Comparison of ENCODE assay signal across 8 cellular contexts in the genomic region with DNA sequence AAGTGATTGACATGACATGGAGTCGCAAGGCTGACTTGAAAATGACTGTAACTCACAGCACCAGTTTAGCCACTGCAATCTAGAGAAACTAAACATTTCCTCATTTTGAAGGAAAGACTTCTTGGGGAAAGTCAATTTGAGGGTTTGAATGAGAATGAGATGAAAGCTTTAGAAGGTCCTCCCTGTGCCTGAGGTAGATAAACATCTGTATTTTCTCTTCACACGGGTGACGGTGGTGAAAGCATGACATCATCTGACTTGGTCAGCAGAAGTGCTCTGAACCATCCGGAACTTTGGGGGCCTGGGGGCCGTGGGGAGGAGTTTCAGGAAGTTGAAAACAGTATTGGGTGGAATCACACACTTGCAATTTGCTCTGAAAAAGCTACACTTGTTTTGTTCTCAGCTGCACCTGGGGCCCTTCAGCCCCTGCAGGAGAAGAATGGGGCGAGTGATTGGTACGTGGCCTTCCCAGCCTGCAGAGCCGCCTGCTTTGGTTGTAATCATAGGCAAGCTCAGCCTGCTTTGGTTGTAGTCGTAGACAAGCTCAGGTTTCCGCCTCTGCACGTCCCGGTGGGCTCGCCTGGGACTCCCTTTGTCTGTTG. TPM values are rescaled to one million over a fixed set of nuclear protein-coding genes. Genes with fewer than 3 reads are reported as not detected.
DNase-seq lines count a peak whose midpoint lies in the region; ATAC-seq and TF ChIP-seq lines count a peak whose summit lies in the region.

No MANE protein-coding gene starts in this region.

- peak overlapping the region; percentile 99 for H3K27ac Mint-ChIP-seq in stimulated activated effector memory CD8-positive, alpha-beta T cell treated with anti-CD3 and anti-CD28 coated beads, Interleukin-12 subunit alpha, Interleukin-12 subunit beta, amount 100 ng/mL, for 72 hours

- H3K18ac ChIP-seq in mesenchymal stem cell (ENCODE audit: low read depth in 1 of 2, low read length in 2 of 2) = peak overlapping the region; percentile 35 to 67

- H3K9ac ChIP-seq in HCT116 (ENCODE audit: low read length) (no peak overlapping the region), mesenchymal stem cell (ENCODE audit: low read length) (peak overlapping the region; percentile 99)

- peak overlapping the region; percentile 64 for H4K91ac ChIP-seq in mesenchymal stem cell (ENCODE audit: low read length)

- H3K4me1 ChIP-seq in HCT116 (ENCODE audit: control insufficient read depth in 1 of 2, insufficient read depth in 2 of 2, low read length in 2 of 2) = peaks cover 7 to 9% of the 10 kb centered on the region in 2 experiments
- H3K4me1 ChIP-seq in breast epithelium = peaks cover 16 to 35% of the 10 kb centered on the region in 2 donors
- peaks cover 26% of the 10 kb centered on the region for H3K4me1 ChIP-seq in mesenchymal stem cell (ENCODE audit: control insufficient read depth, insufficient read depth, low read depth, low read length)

- peak overlapping the region; percentile 4 for H2AK5ac ChIP-seq in mesenchymal stem cell (ENCODE audit: low read length, severe bottlenecking)

- RAD21 ChIA-PET in HCT116 (lab: Charles Lee; ENCODE audit: low non-redundant PET in 1 of 2, low total read pairs in 2 of 2, uncharacterized antibody in 2 of 2, unreplicated experiment in 2 of 2) = no interaction called here

- H3K14ac ChIP-seq in mesenchymal stem cell (ENCODE audit: low read length in 2 of 2) = no peak overlapping the region

- H3K27me3 ChIP-seq in HCT116 (ENCODE audit: insufficient read depth, low read length) (no peaks in the 10 kb centered on the region), breast epithelium (no peaks in the 10 kb centered on the region), mesenchymal stem cell (ENCODE audit: control insufficient read depth in 1 of 2, insufficient read depth in 1 of 2, low read length in 2 of 2) (no peaks in the 10 kb centered on the region)

- H3K4me2 ChIP-seq in HCT116 (ENCODE audit: low read length) (no peak overlapping the region), mesenchymal stem cell (ENCODE audit: low read length, poor library complexity, severe bottlenecking) (peak overlapping the region; percentile 48)

- no peaks in the 10 kb centered on the region for H4K20me1 ChIP-seq in HCT116 (ENCODE audit: insufficient read depth)

- peaks cover 25% of the 10 kb centered on the region for H3K79me1 ChIP-seq in mesenchymal stem cell (replicated peaks; ENCODE audit: low read length, poor library complexity, severe bottlenecking)

- H3K36me3 Mint-ChIP-seq in stimulated activated effector memory CD8-positive, alpha-beta T cell treated with anti-CD3 and anti-CD28 coated beads, Interleukin-12 subunit alpha, Interleukin-12 subunit beta, amount 100 ng/mL, for 72 hours = peaks cover 75% of the 10 kb centered on the region

- peak overlapping the region; percentile 48 for H2BK5ac ChIP-seq in mesenchymal stem cell (ENCODE audit: low read depth, low read length, poor library complexity, severe bottlenecking)

- H3K23ac ChIP-seq in mesenchymal stem cell (ENCODE audit: low read length in 2 of 2) = no peak overlapping the region

- H2BK120ac ChIP-seq in mesenchymal stem cell (ENCODE audit: low read depth, low read length) = no peak overlapping the region

- peak overlapping the region; percentile 3 to 48 for H3K4ac ChIP-seq in mesenchymal stem cell (ENCODE audit: low read depth in 1 of 2, low read length in 2 of 2)

- BruUV-seq in HCT116 (replicated peaks; lab: Mats Ljungman, UMichigan) = no TSS peak

- H2AFZ ChIP-seq in HCT116 (ENCODE audit: low read depth, low read length, poor library complexity, severe bottlenecking) (no peak overlapping the region), mesenchymal stem cell (ENCODE audit: low read depth, low read length) (no peak overlapping the region)

- no peaks in the 10 kb centered on the region for H3K9me2 ChIP-seq in HCT116 (ENCODE audit: insufficient read depth)

- no peak overlapping the region for H2BK15ac ChIP-seq in mesenchymal stem cell (ENCODE audit: low read depth, poor library complexity, severe bottlenecking)

- WGBS in mesenchymal stem cell = 67% methylated on average over 13 of the region's 13 CpGs

- peak overlapping the region; percentile 13 for H3K4me3 ChIP-seq in AG04449 (ENCODE audit: low read depth, low read length)
- H3K4me3 ChIP-seq in HCT116 (replicated peaks in 1 of 2; ENCODE audit: low read depth in 1 of 2, low read length in 2 of 2) = no peak overlapping the region
- H3K4me3 ChIP-seq in breast epithelium = peak overlapping the region in 2 of 3 donors; percentile 12 to 47
- peak overlapping the region in 1 of 2 experiments; percentile 21 for H3K4me3 ChIP-seq in mesenchymal stem cell (ENCODE audit: insufficient read depth in 1 of 2, low read depth in 1 of 2, low read length in 2 of 2)

- POLR2A ChIA-PET in AG04449 (lab: Yijun Ruan, JAX) = no interaction called here
- POLR2A ChIA-PET in HCT116 (lab: Charles Lee) = no interaction called here

- H3K36me3 ChIP-seq in HCT116 (ENCODE audit: control insufficient read depth in 1 of 2, insufficient read depth in 2 of 2, low read length in 2 of 2) = peaks cover 0 to 16% of the 10 kb centered on the region in 2 experiments; a peak in 2 of 4 replicates
- no peaks in the 10 kb centered on the region for H3K36me3 ChIP-seq in breast epithelium
- H3K36me3 ChIP-seq in mesenchymal stem cell (ENCODE audit: control insufficient read depth in 1 of 2, insufficient read depth in 2 of 2, low read depth in 1 of 2, low read length in 2 of 2) = peaks cover 10 to 30% of the 10 kb centered on the region in 2 experiments

- H4K8ac ChIP-seq in mesenchymal stem cell (ENCODE audit: low read length) = peak overlapping the region; percentile 80

- CTCF ChIA-PET in AG04449 (lab: Yijun Ruan, JAX) (interaction anchor here (0.7 to 1.9 kb wide), 4 partner anchors 10 to 493 kb away, joined by 3 to 5 read pairs (median 4); no protein-coding TSS in a partner anchor), HCT116 (lab: Charles Lee) (no interaction called here)

- TF ChIP-seq CTCF in AG04449 (IDR thresholded peaks at IDR 0.05; ENCODE audit: insufficient read depth, low read length, missing control alignments) (no peak), HCT116 (IDR thresholded peaks at IDR 0.05 in 2 of 3, conservative IDR thresholded peaks at IDR 0.05 in 1 of 3; ENCODE audit: borderline replicate concordance in 1 of 3, insufficient read depth in 1 of 3, low read depth in 2 of 3, low read length in 2 of 3) (no peak), breast epithelium (IDR thresholded peaks at IDR 0.05) (no peak)

- ATAC-seq in HCT116 (no peak), HG02938 (IDR thresholded peaks at IDR 0.05; ENCODE audit: unreplicated experiment) (no peak), GM19324 (IDR thresholded peaks at IDR 0.05; ENCODE audit: low FRiP score, unreplicated experiment) (no peak)
- peak; percentile 78 for ATAC-seq in stimulated activated effector memory CD8-positive, alpha-beta T cell treated with anti-CD3 and anti-CD28 coated beads, Interleukin-12 subunit alpha, Interleukin-12 subunit beta, amount 100 ng/mL, for 72 hours

- no peak overlapping the region for H3K27ac ChIP-seq in HCT116 (ENCODE audit: low read depth, low read length)
- peak overlapping the region; percentile 95 to 97 for H3K27ac ChIP-seq in breast epithelium
- peak overlapping the region; percentile 51 for H3K27ac ChIP-seq in mesenchymal stem cell (ENCODE audit: low read length, poor library complexity, severe bottlenecking)

- H3K4me3 Mint-ChIP-seq in stimulated activated effector memory CD8-positive, alpha-beta T cell treated with anti-CD3 and anti-CD28 coated beads, Interleukin-12 subunit alpha, Interleukin-12 subunit beta, amount 100 ng/mL, for 72 hours = peak overlapping the region; percentile 96

- TF ChIP-seq POLR2A in HCT116 (IDR thresholded peaks at IDR 0.05; ENCODE audit: borderline replicate concordance, extremely low read depth, insufficient read depth, insufficient read length) (no peak), breast epithelium (IDR thresholded peaks at IDR 0.05) (no peak)

- no peaks in the 10 kb centered on the region for H3K9me3 Mint-ChIP-seq in stimulated activated effector memory CD8-positive, alpha-beta T cell treated with anti-CD3 and anti-CD28 coated beads, Interleukin-12 subunit alpha, Interleukin-12 subunit beta, amount 100 ng/mL, for 72 hours

- TF ChIP-seq RAD21 in HCT116 (IDR thresholded peaks at IDR 0.05; ENCODE audit: low read depth) = no peak

- H3K79me2 ChIP-seq in HCT116 (ENCODE audit: insufficient read depth, low read length) = peaks cover 94% of the 10 kb centered on the region

- H3K9me3 ChIP-seq in HCT116 (ENCODE audit: control insufficient read depth in 1 of 2, insufficient read depth in 1 of 2, low read depth in 1 of 2, low read length in 2 of 2) (no peaks in the 10 kb centered on the region), breast epithelium (no peaks in the 10 kb centered on the region), mesenchymal stem cell (ENCODE audit: control insufficient read depth, low read length) (no peaks in the 10 kb centered on the region)

- peaks cover 81% of the 10 kb centered on the region for H3K4me1 Mint-ChIP-seq in stimulated activated effector memory CD8-positive, alpha-beta T cell treated with anti-CD3 and anti-CD28 coated beads, Interleukin-12 subunit alpha, Interleukin-12 subunit beta, amount 100 ng/mL, for 72 hours

- peak overlapping the region in 1 of 2 experiments; percentile 59 for H2BK12ac ChIP-seq in mesenchymal stem cell (ENCODE audit: low read length in 2 of 2)

- DNase-seq in AG04449 (ENCODE audit: low read depth, low spot score) (no peak), HCT116 (ENCODE audit: low read depth, low spot score) (no peak), UCSD-AML1 (lab: John Stamatoyannopoulos, UW; ENCODE audit: unreplicated experiment) (peak; percentile 50), breast epithelium (ENCODE audit: low spot score in 2 of 2) (no peak), mesenchymal stem cell (peak; percentile 77)
- peak; percentile 41 to 82 for DNase-seq in stimulated activated effector memory CD8-positive, alpha-beta T cell treated with anti-CD3 and anti-CD28 coated beads, Interleukin-12 subunit alpha, Interleukin-12 subunit beta, amount 100 ng/mL, for 72 hours (ENCODE audit: low spot score in 2 of 2)

- intact Hi-C loops in HCT116 (cut with micrococcal nuclease) (no loop called here), breast epithelium (cut with DNase I; ENCODE audit: low total_unique reads) (no loop called here)

TF ChIP-seq in HCT116, 20 proteins besides CTCF, POLR2A, EP300 and RAD21:
- TF ChIP-seq POLR2AphosphoS5 (IDR thresholded peaks at IDR 0.05; ENCODE audit: low read depth, low read length) (peak; percentile 3; the same call in 1 of the 2 replicates), SP1 (IDR thresholded peaks at IDR 0.05; ENCODE audit: low read depth) (no peak)
TF ChIP-seq in HCT116: peak in this region for 1.

RNA-seq across cellular contexts. Expression of a gene that starts 5.0 kb away (rescaled TPM):
- total RNA-seq in HCT116 (2021; ENCODE audit: unreplicated experiment) (37.2 TPM), breast epithelium (10 to 100 TPM; 21.9 to 45.4 (median 32.4) TPM)
- polyA plus RNA-seq in HCT116 (2012) = 19.0 and 19.9 TPM in 2 replicates
- 10.8 TPM for polyA plus RNA-seq in mesenchymal stem cell (2013, experiment 1 of 2)
- polyA plus RNA-seq in mesenchymal stem cell (2013, experiment 2 of 2) = 11.0 TPM

RNA-seq across cellular contexts. Expression of a gene that starts 19.9 kb away (rescaled TPM):
- total RNA-seq in HCT116 (2021; ENCODE audit: unreplicated experiment) (not detected), breast epithelium (not detected)
- polyA plus RNA-seq in HCT116 (2012) = 0.03 TPM in 1 of 2 replicates, not detected in the other
- not detected for polyA plus RNA-seq in mesenchymal stem cell (2013, experiment 1 of 2)
- not detected for polyA plus RNA-seq in mesenchymal stem cell (2013, experiment 2 of 2)

Comparison
In these comparisons a context has a peak if more than half of its experiments do, and no peak if none do; other contexts are left out.
1. DNase-seq: peak in UCSD-AML1 (single experiment), mesenchymal stem cell (single experiment) and stimulated activated effector memory CD8-positive, alpha-beta T cell treated with anti-CD3 and anti-CD28 coated beads, Interleukin-12 subunit alpha, Interleukin-12 subunit beta, amount 100 ng/mL, for 72 hours (2 of 2); none in AG04449 (single experiment), HCT116 (single experiment) and breast epithelium (0 of 2).
2. H3K4me3 ChIP-seq: peak in AG04449 (single experiment) and breast epithelium (2 of 3); none in HCT116 (0 of 2).